In the genomic region with DNA sequence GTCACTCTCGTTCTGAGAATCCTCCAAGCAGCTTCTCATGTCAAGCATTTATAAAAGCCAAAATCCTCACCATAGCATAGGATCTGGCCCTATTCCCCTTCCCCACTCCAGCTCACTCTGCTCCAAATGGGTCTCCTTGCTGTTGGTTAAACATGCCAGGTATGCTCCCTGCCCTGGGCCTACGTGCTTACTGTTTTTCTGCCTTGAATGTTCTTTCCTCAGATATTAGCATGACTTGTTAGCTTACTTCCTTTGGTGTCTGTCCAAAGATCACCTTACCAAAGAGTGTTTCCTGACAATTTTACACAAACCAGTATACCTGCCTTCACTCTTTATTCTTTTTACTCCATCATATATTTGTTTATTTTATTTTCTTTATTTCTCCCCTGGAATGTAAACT, we compare ENCODE assay signal across 23 cellular contexts. TPM values are rescaled to one million over a fixed set of nuclear protein-coding genes. Genes with fewer than 3 reads are reported as not detected.
"Had no signal": no experiment of that assay in that cellular context is flagged by ENCODE, and none has a peak within 500 bp of the region (broad histone marks: within the 10 kb centered on the region; RNA-seq: fewer than 3 reads in every experiment).

No MANE protein-coding gene starts in this region.

- ATAC-seq: effector memory CD8-positive, alpha-beta T cell; gastrocnemius medialis; natural killer cell treated with Interleukin-12 subunit alpha and Interleukin-12 subunit beta and Interleukin-15 and Interleukin-18, amount 100 ng/mL, for 72 hours had no signal

- H3K4me1 Mint-ChIP-seq: neural progenitor cell had no signal

- FAIRE-seq: small intestine had no signal

- H3K4me2 ChIP-seq: neural progenitor cell had no signal

- H3K9me3 Mint-ChIP-seq: effector memory CD8-positive, alpha-beta T cell; natural killer cell treated with Interleukin-12 subunit alpha and Interleukin-12 subunit beta and Interleukin-15 and Interleukin-18, amount 100 ng/mL, for 72 hours; neural progenitor cell; type B pancreatic cell had no signal

- H3K27ac Mint-ChIP-seq: natural killer cell treated with Interleukin-12 subunit alpha and Interleukin-12 subunit beta and Interleukin-15 and Interleukin-18, amount 100 ng/mL, for 72 hours; neural progenitor cell; type B pancreatic cell had no signal

- DNase-seq: effector memory CD8-positive, alpha-beta T cell; gastrocnemius medialis; glutamatergic neuron; islet precursor cell; left ventricle myocardium inferior; mesenchymal stem cell; midbrain; nucleus accumbens; ovary; small intestine; stimulated activated CD4-positive, alpha-beta T cell treated with anti-CD3 and anti-CD28 coated beads, Interleukin-12 subunit alpha, Interleukin-12 subunit beta, amount 100 ng/mL, for 4 hours; stimulated activated naive CD4-positive, alpha-beta T cell; stomach had no signal

- H3K9me3 ChIP-seq: esophagus muscularis mucosa, gastrocnemius medialis, left ventricle myocardium inferior, ovary, right atrium auricular region, stomach, vagina had no signal

- H3K4me3 Mint-ChIP-seq: effector memory CD8-positive, alpha-beta T cell; natural killer cell treated with Interleukin-12 subunit alpha and Interleukin-12 subunit beta and Interleukin-15 and Interleukin-18, amount 100 ng/mL, for 72 hours; neural progenitor cell; type B pancreatic cell had no signal

- H3K27me3 Mint-ChIP-seq: effector memory CD8-positive, alpha-beta T cell; natural killer cell treated with Interleukin-12 subunit alpha and Interleukin-12 subunit beta and Interleukin-15 and Interleukin-18, amount 100 ng/mL, for 72 hours; type B pancreatic cell had no signal

- H2AFZ ChIP-seq: neural progenitor cell had no signal

- H3K4me3 ChIP-seq: coronary artery, esophagus muscularis mucosa, gastrocnemius medialis, left ventricle myocardium inferior, lung, neural progenitor cell, ovary, right atrium auricular region, stomach, vagina had no signal

- H3K4me1 ChIP-seq: left ventricle myocardium inferior, neural progenitor cell, right atrium auricular region, vagina had no signal

- H3K27ac ChIP-seq: coronary artery, epithelial cell of prostate, esophagus muscularis mucosa, gastrocnemius medialis, left ventricle myocardium inferior, neural progenitor cell, ovary, right atrium auricular region, stomach, vagina had no signal

- H3K27me3 ChIP-seq: esophagus muscularis mucosa, gastrocnemius medialis, neural progenitor cell, ovary, right atrium auricular region, stomach, vagina had no signal

- H3K36me3 ChIP-seq: neural progenitor cell, ovary had no signal

RNA-seq across cellular contexts. Expression of a gene that starts 33.1 kb away (rescaled TPM):
- total RNA-seq: fibroblast of villous mesenchyme had no signal
